2 cellular contexts compared by ENCODE assay signal in genomic region chr1:234871039-234871709, GRCh38.
TF ChIP-seq lines count a peak whose summit lies in the region.

No MANE protein-coding gene starts in this region.

TF ChIP-seq in HEK293, 187 proteins besides CTCF, POLR2A, EP300 and RAD21 (continued from another document):
- TF ChIP-seq ZBTB11 (tag by site-specific recombination; conservative IDR thresholded peaks at IDR 0.05; ENCODE audit: low read depth) (no peak), ZFHX2 (tag by site-specific recombination; conservative IDR thresholded peaks at IDR 0.05) (peak; percentile 59)

TF ChIP-seq in K562, 482 proteins besides CTCF, POLR2A, EP300 and RAD21 (continued from another document):
- TF ChIP-seq ZNF395 (CRISPR knock-in tag; IDR thresholded peaks at IDR 0.05) (peak; percentile 74), FOSL1 (tag; conservative IDR thresholded peaks at IDR 0.05) (no peak), GATA2 (CRISPR knock-in tag; IDR thresholded peaks at IDR 0.05) (peak; percentile 33; the same call in 1 of the 2 replicates), ZBTB7A (IDR thresholded peaks at IDR 0.05; ENCODE audit: borderline replicate concordance, control insufficient read depth, low read depth, low read length) (0 out of 2 replicates have a peak, but pooled peaks have one; percentile 8), CTBP1 (IDR thresholded peaks at IDR 0.05; ENCODE audit: borderline replicate concordance) (0 out of 2 replicates have a peak, but pooled peaks have one; percentile 18), BCOR (IDR thresholded peaks at IDR 0.05) (peak; percentile 83; the same call in 1 of the 2 replicates), JUND (IDR thresholded peaks at IDR 0.05; ENCODE audit: borderline replicate concordance, low read depth, low read length) (no peak), JUND (tag; IDR thresholded peaks at IDR 0.05; ENCODE audit: borderline replicate concordance, low read depth, low read length) (peak; percentile 49; the same call in 1 of the 3 replicates), ZFX (CRISPR knock-in tag; IDR thresholded peaks at IDR 0.05) (peak; percentile 30; the same call in 1 of the 2 replicates), MTA1 (IDR thresholded peaks at IDR 0.05; ENCODE audit: borderline replicate concordance) (no peak), PREB (CRISPR knock-in tag; IDR thresholded peaks at IDR 0.05) (peak; percentile 9; the same call in 1 of the 2 replicates), ZNF124 (CRISPR knock-in tag; IDR thresholded peaks at IDR 0.05) (no peak), HDAC2 (IDR thresholded peaks at IDR 0.05) (peak; percentile 71), CBFA2T2 (conservative IDR thresholded peaks at IDR 0.05) (peak; percentile 54; the same call in 1 of the 2 replicates), CREM (IDR thresholded peaks at IDR 0.05; ENCODE audit: low read depth) (peak; percentile 32; the same call in 1 of the 2 replicates), VEZF1 (CRISPR knock-in tag; IDR thresholded peaks at IDR 0.05) (peak; percentile 43; the same call in 1 of the 2 replicates), ID3 (CRISPR knock-in tag; IDR thresholded peaks at IDR 0.05) (no peak), ID3 (tag; IDR thresholded peaks at IDR 0.05) (peak; percentile 73; the same call in 1 of the 2 replicates), ZNF589 (CRISPR knock-in tag; IDR thresholded peaks at IDR 0.05; ENCODE audit: low read depth) (no peak), LEF1 (IDR thresholded peaks at IDR 0.05) (0 out of 2 replicates have a peak, but pooled peaks have one; percentile 18), KDM1A (IDR thresholded peaks at IDR 0.05) (peak; percentile 57 to 76; a peak in 3 of 4 replicates), DIDO1 (tag; IDR thresholded peaks at IDR 0.05; ENCODE audit: low read depth) (peak; percentile 44; the same call in 1 of the 2 replicates), NR2C2 (CRISPR knock-in tag; IDR thresholded peaks at IDR 0.05) (no peak), NR2C2 (tag; IDR thresholded peaks at IDR 0.05) (peak; percentile 21; the same call in 1 of the 2 replicates), ADNP (tag; IDR thresholded peaks at IDR 0.05) (peak; percentile 91), RBM25 (IDR thresholded peaks at IDR 0.05; ENCODE audit: low read depth, low read length, severe bottlenecking) (peak; percentile 62), ZNF165 (CRISPR knock-in tag; IDR thresholded peaks at IDR 0.05; ENCODE audit: borderline replicate concordance) (peak; percentile 25; the same call in 1 of the 2 replicates), ZNF445 (CRISPR knock-in tag; IDR thresholded peaks at IDR 0.05; ENCODE audit: low read depth) (no peak), NCOR1 (IDR thresholded peaks at IDR 0.05) (peak; percentile 61), ZNF592 (IDR thresholded peaks at IDR 0.05) (peak; percentile 52; the same call in 1 of the 2 replicates), DPF2 (IDR thresholded peaks at IDR 0.05) (peak; percentile 60; the same call in 1 of the 2 replicates), KDM4B (IDR thresholded peaks at IDR 0.05; ENCODE audit: borderline replicate concordance in 2 of 2, low read depth in 1 of 2) (no peak), TEAD4 (IDR thresholded peaks at IDR 0.05; ENCODE audit: low read length) (peak; percentile 57), TEAD4 (CRISPR knock-in tag; IDR thresholded peaks at IDR 0.05; ENCODE audit: borderline replicate concordance) (no peak), ETV5 (CRISPR knock-in tag; IDR thresholded peaks at IDR 0.05; ENCODE audit: low read depth) (0 out of 2 replicates have a peak, but pooled peaks have one; percentile 41), TBL1XR1 (IDR thresholded peaks at IDR 0.05; ENCODE audit: low read length in 2 of 2) (0 out of 4 replicates have a peak, but pooled peaks of 1 of the 2 experiments have one; percentile 19), CBFA2T3 (IDR thresholded peaks at IDR 0.05) (peak; percentile 81), CGGBP1 (CRISPR knock-in tag; IDR thresholded peaks at IDR 0.05) (no peak), SMAD3 (CRISPR knock-in tag; conservative IDR thresholded peaks at IDR 0.05) (0 out of 2 replicates have a peak, but pooled peaks have one; percentile 17), TCF3 (CRISPR knock-in tag; IDR thresholded peaks at IDR 0.05) (peak; percentile 84), ZNF175 (CRISPR knock-in tag; IDR thresholded peaks at IDR 0.05; ENCODE audit: low read depth) (peak; percentile 47; the same call in 1 of the 2 replicates), ZNF431 (CRISPR knock-in tag; IDR thresholded peaks at IDR 0.05) (0 out of 2 replicates have a peak, but pooled peaks have one; percentile 20), NR3C1 (CRISPR knock-in tag; IDR thresholded peaks at IDR 0.05) (no peak), MLLT1 (IDR thresholded peaks at IDR 0.05) (no peak), MEF2D (tag; conservative IDR thresholded peaks at IDR 0.05; ENCODE audit: low read depth) (peak; percentile 16; the same call in 1 of the 2 replicates), ZNF639 (CRISPR knock-in tag; conservative IDR thresholded peaks at IDR 0.05 in 1 of 2, IDR thresholded peaks at IDR 0.05 in 1 of 2) (peak in 1 of 2 experiments; percentile 16; a peak in 1 of 4 replicates), LCOR (CRISPR knock-in tag; IDR thresholded peaks at IDR 0.05) (peak; percentile 58; the same call in 1 of the 2 replicates), MYNN (IDR thresholded peaks at IDR 0.05) (0 out of 2 replicates have a peak, but pooled peaks have one; percentile 34), MYNN (CRISPR knock-in tag; IDR thresholded peaks at IDR 0.05) (no peak), KLF16 (IDR thresholded peaks at IDR 0.05) (0 out of 2 replicates have a peak, but pooled peaks have one; percentile 55), ZNF766 (CRISPR knock-in tag; conservative IDR thresholded peaks at IDR 0.05) (0 out of 2 replicates have a peak, but pooled peaks have one; percentile 3), EGR1 (conservative IDR thresholded peaks at IDR 0.05) (peak; percentile 84), ZNF121 (CRISPR knock-in tag; conservative IDR thresholded peaks at IDR 0.05) (no peak), ZNF444 (CRISPR knock-in tag; IDR thresholded peaks at IDR 0.05) (0 out of 2 replicates have a peak, but pooled peaks have one; percentile 47), ZNF24 (IDR thresholded peaks at IDR 0.05) (0 out of 2 replicates have a peak, but pooled peaks have one; percentile 23), SMARCA4 (IDR thresholded peaks at IDR 0.05) (0 out of 2 replicates have a peak, but pooled peaks have one; percentile 37), PRPF4 (IDR thresholded peaks at IDR 0.05; ENCODE audit: insufficient read depth, low read depth, low read length, poor library complexity, severe bottlenecking) (no peak), ZNF232 (CRISPR knock-in tag; IDR thresholded peaks at IDR 0.05) (0 out of 2 replicates have a peak, but pooled peaks have one; percentile 41), PHTF2 (CRISPR knock-in tag; IDR thresholded peaks at IDR 0.05) (no peak)
